ENCODE assay signal across 15 cellular contexts in the genomic region with DNA sequence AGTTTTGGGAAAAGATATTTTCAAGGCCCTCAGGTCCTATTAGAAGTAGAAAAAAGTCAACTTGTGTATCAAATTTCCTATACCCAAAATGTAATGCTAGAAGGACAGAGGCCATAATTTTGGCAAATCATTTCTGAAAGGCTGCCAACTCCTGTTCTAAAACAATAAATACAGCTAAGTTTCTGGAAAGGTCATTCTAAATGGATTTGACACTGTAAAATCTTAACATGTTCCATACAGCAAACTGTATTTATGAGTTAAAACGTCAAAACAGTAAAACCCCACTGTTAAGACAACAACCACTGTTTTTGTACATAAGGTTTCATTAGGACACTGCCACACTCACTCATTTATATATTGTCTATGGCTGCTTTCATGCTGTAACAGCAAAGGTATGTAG. TPM values are rescaled to one million over a fixed set of nuclear protein-coding genes. Genes with fewer than 3 reads are reported as not detected.
DNase-seq lines count a peak whose midpoint lies in the region; ATAC-seq and TF ChIP-seq lines count a peak whose summit lies in the region.
"Had no signal": no experiment of that assay in that cellular context is flagged by ENCODE, and none has a peak within 500 bp of the region (broad histone marks: within the 10 kb centered on the region; RNA-seq: fewer than 3 reads in every experiment).

No MANE protein-coding gene starts in this region.

- DNase-seq in IMR-90 (peak; percentile 19), adrenal gland (peak in 1 of 7 donors; percentile 14), fibroblast of pulmonary artery (ENCODE audit: low read depth) (peak; percentile 17), gastrocnemius medialis (no peak)
- DNase-seq: activated T-cell treated with anti-CD3 and anti-CD28 coated beads, Interleukin-2, amount 50 U/mL, for 24 hours; Calu3; left colon; NCI-H2107; NCI-H82 had no signal

- H3K36me3 ChIP-seq in IMR-90 (ENCODE audit: control insufficient read depth, insufficient read depth, low read length) (peaks cover 42% of the 10 kb centered on the region), adrenal gland (replicated peaks in 1 of 2) (peaks cover 0 to 38% of the 10 kb centered on the region in 2 donors), gastrocnemius medialis (peaks cover 0 to 55% of the 10 kb centered on the region in 2 donors)

- H3K4ac ChIP-seq in IMR-90 (ENCODE audit: low read depth, low read length) = no peak overlapping the region

- no peaks in the 10 kb centered on the region for H3K9me3 ChIP-seq in IMR-90 (ENCODE audit: control insufficient read depth, insufficient read depth, low read length)
- no peaks in the 10 kb centered on the region for H3K9me3 ChIP-seq in adrenal gland (replicated peaks in 1 of 3)
- no peaks in the 10 kb centered on the region for H3K9me3 ChIP-seq in gastrocnemius medialis

- no peak overlapping the region for H2BK20ac ChIP-seq in IMR-90 (ENCODE audit: low read depth, low read length)

- H2BK120ac ChIP-seq in IMR-90 (ENCODE audit: low read depth, low read length) = no peak overlapping the region

- peaks cover 13% of the 10 kb centered on the region; the same call in 1 of the 2 replicates for H4K20me1 ChIP-seq in IMR-90 (ENCODE audit: insufficient read depth, low read length)

- no peak overlapping the region for H3K56ac ChIP-seq in IMR-90 (ENCODE audit: extremely low read depth, insufficient read depth, low read length)

- H3K4me3 ChIP-seq in IMR-90 (ENCODE audit: insufficient read depth, low read depth, low read length) (no peak overlapping the region), adrenal gland (no peak overlapping the region), fibroblast of pulmonary artery (replicated peaks; ENCODE audit: low read depth, low read length) (no peak overlapping the region), gastrocnemius medialis (no peak overlapping the region)
- H3K4me3 ChIP-seq: K562, smooth muscle cell had no signal

- H3K27ac ChIP-seq in IMR-90 (ENCODE audit: insufficient read depth, low read length) = no peak overlapping the region
- peak overlapping the region in 3 of 5 donors; percentile 29 to 42 (median 41) for H3K27ac ChIP-seq in adrenal gland
- peak overlapping the region; percentile 42 to 80 (median 58) for H3K27ac ChIP-seq in gastrocnemius medialis
- H3K27ac ChIP-seq: HL-60 had no signal

- peak overlapping the region; percentile 34; the same call in 1 of the 2 replicates for H3K4me2 ChIP-seq in IMR-90 (ENCODE audit: low read depth, low read length)
- H3K4me2 ChIP-seq: smooth muscle cell had no signal

- ATAC-seq in IMR-90 (ENCODE audit: low read depth) = no peak; the same call in 1 of the 2 replicates
- no peak for ATAC-seq in gastrocnemius medialis
- no peak for ATAC-seq in HG03342 (IDR thresholded peaks at IDR 0.05; ENCODE audit: unreplicated experiment)
- no peak for ATAC-seq in HG02642 (IDR thresholded peaks at IDR 0.05; ENCODE audit: poor library complexity, unreplicated experiment)
- no peak for ATAC-seq in GM18861 (IDR thresholded peaks at IDR 0.05; ENCODE audit: unreplicated experiment)
- ATAC-seq: K562, left colon had no signal

- H4K5ac ChIP-seq in IMR-90 (ENCODE audit: low read depth, low read length) = no peak overlapping the region

- no peak overlapping the region for H3K23ac ChIP-seq in IMR-90 (ENCODE audit: low read depth, low read length)

- no peaks in the 10 kb centered on the region for H3K27me3 ChIP-seq in IMR-90 (ENCODE audit: control insufficient read depth, insufficient read depth, low read length)
- H3K27me3 ChIP-seq in adrenal gland = no peaks in the 10 kb centered on the region
- H3K27me3 ChIP-seq in gastrocnemius medialis = no peaks in the 10 kb centered on the region

- no peak overlapping the region for H3K9ac ChIP-seq in IMR-90 (ENCODE audit: low read depth, low read length)

- H4K91ac ChIP-seq in IMR-90 (ENCODE audit: insufficient read depth, low read depth, low read length) = no peak overlapping the region

- no peak for TF ChIP-seq RAD21 in IMR-90 (IDR thresholded peaks at IDR 0.05; ENCODE audit: low read length)

- no peak overlapping the region for H2BK5ac ChIP-seq in IMR-90 (ENCODE audit: low read depth, low read length, poor library complexity, severe bottlenecking)

- H3K9me1 ChIP-seq in IMR-90 (ENCODE audit: insufficient read depth, low read length) = peaks cover 6% of the 10 kb centered on the region; the same call in 1 of the 2 replicates

- BruUV-seq in IMR-90 (replicated peaks; lab: Mats Ljungman, UMichigan) = no TSS peak

- in situ Hi-C loops in IMR-90 (cut with MboI; ENCODE audit: low sequenced_read_pairs) (no loop called here), gastrocnemius medialis (cut with MboI; ENCODE audit: low sequenced_read_pairs in 4 of 4) (loop anchor here (25.0 kb wide), 4 partner anchors 177 to 827 kb away; no protein-coding TSS in a partner anchor)

- H3K4me1 ChIP-seq in IMR-90 (ENCODE audit: control insufficient read depth, insufficient read depth, low read length) = peaks cover 4% of the 10 kb centered on the region; the same call in 1 of the 2 replicates
- peaks cover 12 to 30% of the 10 kb centered on the region in 2 donors for H3K4me1 ChIP-seq in adrenal gland (replicated peaks in 1 of 2)
- peaks cover 30 to 39% of the 10 kb centered on the region in 2 donors for H3K4me1 ChIP-seq in gastrocnemius medialis

- CTCF ChIA-PET in IMR-90 (lab: Yijun Ruan, JAX) = interaction anchor here (1.0 kb wide), 1 partner anchor 194 kb away, joined by 5 read pairs; no protein-coding TSS in a partner anchor

- peaks cover 39 to 44% of the 10 kb centered on the region in 2 experiments for H3K79me1 ChIP-seq in IMR-90 (ENCODE audit: low read depth in 1 of 2, low read length in 2 of 2)

- no peak overlapping the region for H3K14ac ChIP-seq in IMR-90 (replicated peaks; ENCODE audit: low read depth, low read length)

- H2AK9ac ChIP-seq in IMR-90 (replicated peaks; ENCODE audit: low read depth, low read length, poor library complexity) = no peak overlapping the region

- TF ChIP-seq POLR2A in IMR-90 (IDR thresholded peaks at IDR 0.05; ENCODE audit: low read depth, low read length) (no peak), adrenal gland (IDR thresholded peaks at IDR 0.05) (no peak), gastrocnemius medialis (IDR thresholded peaks at IDR 0.05) (no peak)

- TF ChIP-seq CTCF in IMR-90 (conservative IDR thresholded peaks at IDR 0.05; ENCODE audit: low read depth, low read length) (no peak), adrenal gland (IDR thresholded peaks at IDR 0.05) (no peak), fibroblast of pulmonary artery (IDR thresholded peaks at IDR 0.05; ENCODE audit: low read length, missing control alignments) (no peak), gastrocnemius medialis (IDR thresholded peaks at IDR 0.05 in 4 of 5, conservative IDR thresholded peaks at IDR 0.05 in 1 of 5) (no peak)

- intact Hi-C loops in IMR-90 (cut with micrococcal nuclease) (loop anchor here (5.0 to 10.0 kb wide), 4 partner anchors 455 to 625 kb away; no protein-coding TSS in a partner anchor), adrenal gland (cut with DNase I) (loop anchor here (10.0 kb wide), 2 partner anchors 115 to 175 kb away; a partner anchor contains a TSS), gastrocnemius medialis (cut with DNase I; ENCODE audit: low total_unique reads) (loop anchor here (10.0 kb wide), 1 partner anchor 815 kb away; no protein-coding TSS in a partner anchor)

- POLR2A ChIA-PET in IMR-90 (lab: Charles Lee; ENCODE audit: unreplicated experiment) = no interaction called here

- no peak overlapping the region for H2AK5ac ChIP-seq in IMR-90 (ENCODE audit: low read depth, low read length)

- dilution Hi-C loops in IMR-90 (cut with HindIII; ENCODE audit: low sequenced_read_pairs, unreplicated experiment) = no loop called here

- no CpG with 5 or more reads among the region's 1 CpG for WGBS in IMR-90 (ENCODE audit: extremely low coverage in 2 of 2, insufficient read length in 1 of 2), 2 experiments
- 15 to 30% (median 16%) methylated on average over 1 of the region's 1 CpG for WGBS in adrenal gland, 4 donors

- no peak overlapping the region for H2BK15ac ChIP-seq in IMR-90 (ENCODE audit: low read depth, low read length)

- H4K8ac ChIP-seq in IMR-90 (ENCODE audit: low read depth in 2 of 2, low read length in 2 of 2) = no peak overlapping the region

- no peak overlapping the region for H3K18ac ChIP-seq in IMR-90 (ENCODE audit: low read depth, low read length)

- no peak overlapping the region for H2AFZ ChIP-seq in IMR-90 (replicated peaks; ENCODE audit: low read length, poor library complexity)

TF ChIP-seq in IMR-90, 13 proteins besides CTCF, POLR2A, EP300 and RAD21 (continues in another document):
- TF ChIP-seq MXI1 (IDR thresholded peaks at IDR 0.05; ENCODE audit: borderline replicate concordance, low read depth, low read length) = no peak
- no peak for TF ChIP-seq MAZ (IDR thresholded peaks at IDR 0.05; ENCODE audit: borderline replicate concordance, low read depth, low read length)
- TF ChIP-seq MAFK (IDR thresholded peaks at IDR 0.05; ENCODE audit: low read depth, low read length) = no peak
- TF ChIP-seq, protein P1, sequence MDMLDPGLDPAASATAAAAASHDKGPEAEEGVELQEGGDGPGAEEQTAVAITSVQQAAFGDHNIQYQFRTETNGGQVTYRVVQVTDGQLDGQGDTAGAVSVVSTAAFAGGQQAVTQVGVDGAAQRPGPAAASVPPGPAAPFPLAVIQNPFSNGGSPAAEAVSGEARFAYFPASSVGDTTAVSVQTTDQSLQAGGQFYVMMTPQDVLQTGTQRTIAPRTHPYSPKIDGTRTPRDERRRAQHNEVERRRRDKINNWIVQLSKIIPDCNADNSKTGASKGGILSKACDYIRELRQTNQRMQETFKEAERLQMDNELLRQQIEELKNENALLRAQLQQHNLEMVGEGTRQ (IDR thresholded peaks at IDR 0.05; ENCODE audit: low read depth, low read length) = no peak
- TF ChIP-seq RCOR1 (IDR thresholded peaks at IDR 0.05; ENCODE audit: insufficient replicate concordance, low read length) = no peak
- TF ChIP-seq BHLHE40 (IDR thresholded peaks at IDR 0.05; ENCODE audit: low read depth, low read length) = no peak

RNA-seq across cellular contexts. Expression of a gene that starts 9.7 kb away (rescaled TPM):
- total RNA-seq in IMR-90 (2012; rRNA removed) (101 and 131 TPM in 2 replicates), adrenal gland (10 to 100 TPM; 18.9 to 92.2 (median 54.3) TPM), gastrocnemius medialis (1,000 to 10,000 TPM in 1 of 4 donors, 10 to 100 TPM in 3; 33.7 to 1,115 (median 44.2) TPM)
- polyA plus RNA-seq in IMR-90 (2012; rRNA removed) (113 and 236 TPM in 2 replicates), adrenal gland (100 to 1,000 TPM in 1 of 3 donors, 10 to 100 TPM in 2; 16.0 to 118 (median 27.8) TPM)
- 27.5 and 118 TPM in 2 replicates for polyA plus RNA-seq in IMR-90 (2012; cell fraction: cytosol; rRNA removed)
- 15.9 and 60.5 TPM in 2 replicates for polyA plus RNA-seq in IMR-90 (2012; cell fraction: nucleus; rRNA removed; ENCODE audit: low replicate concordance)

Comparison
In these comparisons a context has a peak if more than half of its experiments do, and no peak if none do; other contexts are left out.
1. DNase-seq: peak in IMR-90 (single experiment) and fibroblast of pulmonary artery (single experiment); none in gastrocnemius medialis (0 of 2).